17 cellular contexts compared by ENCODE assay signal in genomic region chr2:160566717-160567116, GRCh38.
DNase-seq lines count a peak whose midpoint lies in the region; ATAC-seq lines count a peak whose summit lies in the region.
"Had no signal": no experiment of that assay in that cellular context is flagged by ENCODE, and none has a peak within 500 bp of the region (broad histone marks: within the 10 kb centered on the region; RNA-seq: fewer than 3 reads in every experiment).

No MANE protein-coding gene starts in this region.

- no peak overlapping the region for H3K27ac ChIP-seq in substantia nigra (ENCODE audit: low read depth, low read length, poor library complexity, severe bottlenecking)
- H3K27ac ChIP-seq: body of pancreas, stomach, VCaP had no signal

- no peak overlapping the region for H3K4me3 ChIP-seq in skeletal muscle cell (ENCODE audit: low read depth, low read length)
- H3K4me3 ChIP-seq: body of pancreas, stomach had no signal

- ATAC-seq in HG02678 (IDR thresholded peaks at IDR 0.05; ENCODE audit: unreplicated experiment) (no peak), GM21423 (IDR thresholded peaks at IDR 0.05; ENCODE audit: unreplicated experiment) (no peak)
- ATAC-seq: body of pancreas, HCT116 had no signal

- DNase-seq in GM04503 (ENCODE audit: low read depth) (peak; percentile 56), NOMO-1 treated with dmso at 0.1 percent for 144 hours (lab: John Stamatoyannopoulos, UW; ENCODE audit: unreplicated experiment) (peak; percentile 61), fibroblast of the conjunctiva (ENCODE audit: low read depth) (peak; percentile 21), skeletal muscle cell (ENCODE audit: low read depth) (peak; percentile 38), middle frontal gyrus (ENCODE audit: extremely low spot score, low spot score) (no peak), substantia nigra (lab: John Stamatoyannopoulos, UW) (no peak)
- DNase-seq: CD8-positive, alpha-beta memory T cell; EL; NCI-H345; occipital lobe; SK-N-SH; stomach had no signal

Comparison
In these comparisons a context has a peak if more than half of its experiments do, and no peak if none do; other contexts are left out.
1. DNase-seq: peak in GM04503 (single experiment), NOMO-1 treated with dmso at 0.1 percent for 144 hours (single experiment), fibroblast of the conjunctiva (single experiment) and skeletal muscle cell (single experiment); none in middle frontal gyrus (single experiment) and substantia nigra (0 of 49).